ENCODE assay signal across 15 cellular contexts in genomic region chr16:89871895-89872294, GRCh38. TPM values are rescaled to one million over a fixed set of nuclear protein-coding genes. Genes with fewer than 3 reads are reported as not detected.
DNase-seq lines count a peak whose midpoint lies in the region; ATAC-seq, FAIRE-seq and TF ChIP-seq lines count a peak whose summit lies in the region.
"Had no signal": no experiment of that assay in that cellular context is flagged by ENCODE, and none has a peak within 500 bp of the region (broad histone marks: within the 10 kb centered on the region; RNA-seq: fewer than 3 reads in every experiment).

No MANE protein-coding gene starts in this region.

- no peak overlapping the region for H2BK120ac ChIP-seq in H9 (ENCODE audit: low read depth, low read length, poor library complexity, severe bottlenecking)

- H3K23ac ChIP-seq in H9 (ENCODE audit: insufficient read length, low read depth, low read length) = no peak overlapping the region

- no peak overlapping the region for H2AFZ ChIP-seq in H9 (ENCODE audit: low read length)

- POLR2A ChIA-PET in MCF 10A (lab: Yijun Ruan, JAX) = interaction anchor here (1.5 to 2.1 kb wide), 4 partner anchors 8 to 239 kb away, joined by 3 to 32 read pairs (median 9); no protein-coding TSS in a partner anchor
- POLR2A ChIA-PET in activated CD4-positive, alpha-beta memory T cell treated with anti-CD3 and anti-CD28 coated beads, Interleukin-2, amount 10 ng/mL, durations not matched to agents 7 days and 5 days (lab: Charles Lee) = interaction anchor here (1.2 to 3.1 kb wide), 9 partner anchors 10 to 152 kb away, joined by 3 to 117 read pairs (median 14); partner anchors contain the start of genes FANCA and MC1R

- H3K14ac ChIP-seq in H9 (ENCODE audit: insufficient read depth, low read length) = no peak overlapping the region

- no peak for ATAC-seq in activated T-helper 17 cell treated with anti-CD3 and anti-CD28 coated beads, Interleukin-2, amount 50 U/mL, for 72 hours (replicated peaks)
- ATAC-seq in aorta (ENCODE audit: low FRiP score) = no peak
- ATAC-seq: gastroesophageal sphincter had no signal

- peaks cover 5% of the 10 kb centered on the region for H3K4me1 Mint-ChIP-seq in MCF 10A (ENCODE audit: insufficient read depth, unreplicated experiment)
- no peaks in the 10 kb centered on the region for H3K4me1 Mint-ChIP-seq in activated T-helper 17 cell treated with anti-CD3 and anti-CD28 coated beads, Interleukin-2, amount 50 U/mL, for 72 hours
- H3K4me1 Mint-ChIP-seq in neural crest cell = peaks cover 22% of the 10 kb centered on the region
- H3K4me1 Mint-ChIP-seq in H9 = peaks cover 3 to 9% of the 10 kb centered on the region in 2 experiments; a peak in 2 of 4 replicates
- H3K4me1 Mint-ChIP-seq in activated CD4-positive, alpha-beta memory T cell treated with anti-CD3 and anti-CD28 coated beads, Interleukin-2, amount 10 ng/mL, durations not matched to agents 7 days and 5 days = peaks cover 17% of the 10 kb centered on the region

- no peaks in the 10 kb centered on the region for H4K20me1 ChIP-seq in H9 (ENCODE audit: control insufficient read depth, insufficient read depth, insufficient read length)

- H3K4me1 ChIP-seq in breast epithelium = peaks cover 0 to 3% of the 10 kb centered on the region in 2 donors
- no peaks in the 10 kb centered on the region for H3K4me1 ChIP-seq in H9 (ENCODE audit: insufficient read depth, low read length)
- H3K4me1 ChIP-seq in aorta (ENCODE audit: control insufficient read depth in 1 of 2, insufficient read depth in 2 of 2, low read length in 2 of 2) = no peaks in the 10 kb centered on the region

- H3K9me3 Mint-ChIP-seq in MCF 10A (ENCODE audit: unreplicated experiment) = no peaks in the 10 kb centered on the region
- H3K9me3 Mint-ChIP-seq in activated T-helper 17 cell treated with anti-CD3 and anti-CD28 coated beads, Interleukin-2, amount 50 U/mL, for 72 hours = no peaks in the 10 kb centered on the region
- H3K9me3 Mint-ChIP-seq in neural crest cell = no peaks in the 10 kb centered on the region
- peaks cover 15 to 22% of the 10 kb centered on the region in 2 experiments for H3K9me3 Mint-ChIP-seq in H9
- peaks cover 15% of the 10 kb centered on the region for H3K9me3 Mint-ChIP-seq in activated CD4-positive, alpha-beta memory T cell treated with anti-CD3 and anti-CD28 coated beads, Interleukin-2, amount 10 ng/mL, durations not matched to agents 7 days and 5 days

- no peak overlapping the region for H3T11ph ChIP-seq in H9 (ENCODE audit: low read length)

- DNase-seq in MCF 10A (ENCODE audit: unreplicated experiment) (no peak), breast epithelium (ENCODE audit: low spot score in 2 of 2) (no peak), H54 (ENCODE audit: insufficient read length, low spot score) (no peak), neural crest cell (ENCODE audit: low read depth, low spot score) (no peak), H9 (no peak), aorta (no peak)
- DNase-seq in activated CD4-positive, alpha-beta memory T cell treated with anti-CD3 and anti-CD28 coated beads, Interleukin-2, amount 10 ng/mL, durations not matched to agents 7 days and 5 days = no peak
- DNase-seq: AML-193, amniotic stem cell, DMS79, NCI-H1092 treated with DMSO at 0.1 percent for 48 hours, NCI-H446, nephron progenitor cell had no signal

- WGBS in H9 (ENCODE audit: extremely low coverage, insufficient read length, low lambda C conversion rate) = no CpG with 5 or more reads among the region's 9 CpGs
- WGBS in aorta, 2 donors = 85 to 92% methylated on average over 9 of the region's 9 CpGs

- H3K27me3 Mint-ChIP-seq in MCF 10A (ENCODE audit: insufficient read depth, unreplicated experiment) (no peaks in the 10 kb centered on the region), neural crest cell (ENCODE audit: low read depth) (no peaks in the 10 kb centered on the region), H9 (ENCODE audit: low read depth) (no peaks in the 10 kb centered on the region)
- H3K27me3 Mint-ChIP-seq in activated T-helper 17 cell treated with anti-CD3 and anti-CD28 coated beads, Interleukin-2, amount 50 U/mL, for 72 hours = no peaks in the 10 kb centered on the region
- no peaks in the 10 kb centered on the region for H3K27me3 Mint-ChIP-seq in activated CD4-positive, alpha-beta memory T cell treated with anti-CD3 and anti-CD28 coated beads, Interleukin-2, amount 10 ng/mL, durations not matched to agents 7 days and 5 days

- H2AK5ac ChIP-seq in H9 (ENCODE audit: insufficient read length, low read length) = no peak overlapping the region

- no peak overlapping the region for H3K9ac ChIP-seq in H9 (ENCODE audit: extremely low read depth, insufficient read length, low read length)

- BruUV-seq in MCF 10A (replicated peaks; lab: Mats Ljungman, UMichigan) = no TSS peak

- H3K4me2 ChIP-seq in H9 (ENCODE audit: insufficient read depth, insufficient read length, low read length) = no peak overlapping the region

- CTCF ChIA-PET in MCF 10A (lab: Yijun Ruan, JAX) = interaction anchor here (4.5 kb wide), 1 partner anchor 11 kb away, joined by 24 read pairs; no protein-coding TSS in a partner anchor
- CTCF ChIA-PET in activated CD4-positive, alpha-beta memory T cell treated with anti-CD3 and anti-CD28 coated beads, Interleukin-2, amount 10 ng/mL, durations not matched to agents 7 days and 5 days (lab: Charles Lee) = interaction anchor here (2.4 to 5.2 kb wide), 2 partner anchors 8 to 12 kb away, joined by 19 to 38 read pairs; no protein-coding TSS in a partner anchor

- H4K91ac ChIP-seq in H9 (ENCODE audit: insufficient read length, low read depth, low read length) = no peak overlapping the region

- TF ChIP-seq CTCF in MCF 10A (IDR thresholded peaks at IDR 0.05; ENCODE audit: unreplicated experiment) (no peak), breast epithelium (IDR thresholded peaks at IDR 0.05) (no peak), neural crest cell (conservative IDR thresholded peaks at IDR 0.05) (no peak), H9 (conservative IDR thresholded peaks at IDR 0.05) (no peak)

- H2BK20ac ChIP-seq in H9 (ENCODE audit: low read depth, low read length, poor library complexity, severe bottlenecking) = no peak overlapping the region

- H3K18ac ChIP-seq in H9 (ENCODE audit: insufficient read length, low read depth, low read length) = no peak overlapping the region

- peaks cover 30% of the 10 kb centered on the region for H3K36me3 Mint-ChIP-seq in MCF 10A (ENCODE audit: insufficient read depth, unreplicated experiment)
- peaks cover 21% of the 10 kb centered on the region for H3K36me3 Mint-ChIP-seq in activated T-helper 17 cell treated with anti-CD3 and anti-CD28 coated beads, Interleukin-2, amount 50 U/mL, for 72 hours (ENCODE audit: low read depth)
- H3K36me3 Mint-ChIP-seq in neural crest cell (ENCODE audit: low read depth) = peaks cover 9% of the 10 kb centered on the region
- H3K36me3 Mint-ChIP-seq in H9 (ENCODE audit: insufficient read depth in 1 of 3, low read depth in 3 of 3) = peaks cover 24 to 29% (median 25%) of the 10 kb centered on the region in 3 experiments
- H3K36me3 Mint-ChIP-seq in activated CD4-positive, alpha-beta memory T cell treated with anti-CD3 and anti-CD28 coated beads, Interleukin-2, amount 10 ng/mL, durations not matched to agents 7 days and 5 days (ENCODE audit: low read depth) = peaks cover 32% of the 10 kb centered on the region

- no peak overlapping the region for H3K4ac ChIP-seq in H9 (ENCODE audit: low read depth, low read length)

- H3K36me3 ChIP-seq in breast epithelium = no peaks in the 10 kb centered on the region
- H3K36me3 ChIP-seq in aorta (ENCODE audit: control insufficient read depth in 1 of 2, insufficient read depth in 2 of 2, low read length in 1 of 2) = no peaks in the 10 kb centered on the region

- H3K79me2 ChIP-seq in H9 (ENCODE audit: insufficient read depth, low read length) = peaks cover 2% of the 10 kb centered on the region; the same call in 1 of the 2 replicates

- peaks cover 7 to 9% of the 10 kb centered on the region in 2 donors for H3K9me3 ChIP-seq in breast epithelium
- peaks cover 5% of the 10 kb centered on the region for H3K9me3 ChIP-seq in H9 (ENCODE audit: control insufficient read depth, low read depth, low read length)
- H3K9me3 ChIP-seq in aorta (ENCODE audit: control insufficient read depth, low read length) = peaks cover 2% of the 10 kb centered on the region

- no peaks in the 10 kb centered on the region for H3K79me1 ChIP-seq in H9 (ENCODE audit: insufficient read depth, low read depth, low read length, poor library complexity, severe bottlenecking)

- intact Hi-C loops in MCF 10A (cut with micrococcal nuclease) (no loop called here), breast epithelium (cut with DNase I; ENCODE audit: low total_unique reads) (no loop called here), aorta (cut with DNase I) (loop anchor here (5.0 to 10.0 kb wide), 4 partner anchors 45 to 170 kb away; partner anchors contain the start of genes DBNDD1 (in 1 of the 2), SPATA2L (in 1 of the 2) and SPIRE2 (in 1 of the 2))

- H4K8ac ChIP-seq in H9 (replicated peaks; ENCODE audit: insufficient read length, low read depth, low read length) = no peak overlapping the region

- no peak overlapping the region for H3K27ac ChIP-seq in breast epithelium
- H3K27ac ChIP-seq in H9 (ENCODE audit: insufficient read length, low read depth, low read length) = no peak overlapping the region
- no peak overlapping the region for H3K27ac ChIP-seq in aorta (ENCODE audit: low read depth in 1 of 2, low read length in 2 of 2)

- H3K27ac Mint-ChIP-seq in MCF 10A (ENCODE audit: low read depth, unreplicated experiment) (no peak overlapping the region), neural crest cell (ENCODE audit: unreplicated experiment) (no peak overlapping the region), H9 (no peak overlapping the region)
- peak overlapping the region; percentile 93 for H3K27ac Mint-ChIP-seq in activated T-helper 17 cell treated with anti-CD3 and anti-CD28 coated beads, Interleukin-2, amount 50 U/mL, for 72 hours
- no peak overlapping the region for H3K27ac Mint-ChIP-seq in activated CD4-positive, alpha-beta memory T cell treated with anti-CD3 and anti-CD28 coated beads, Interleukin-2, amount 10 ng/mL, durations not matched to agents 7 days and 5 days
- H3K27ac Mint-ChIP-seq: nephron progenitor cell had no signal

- no peak overlapping the region for H3K56ac ChIP-seq in H9 (ENCODE audit: insufficient read length, low read depth, low read length)

- H4K5ac ChIP-seq in H9 (ENCODE audit: insufficient read length, low read depth, low read length) = no peak overlapping the region

- H3K4me3 ChIP-seq in breast epithelium = no peak overlapping the region
- no peak overlapping the region for H3K4me3 ChIP-seq in aorta (ENCODE audit: low read length in 2 of 2)

- no peaks in the 10 kb centered on the region for H3K27me3 ChIP-seq in breast epithelium
- H3K27me3 ChIP-seq in H9 (ENCODE audit: insufficient read depth, low read length) = no peaks in the 10 kb centered on the region
- no peaks in the 10 kb centered on the region for H3K27me3 ChIP-seq in aorta (ENCODE audit: control insufficient read depth in 1 of 2, insufficient read depth in 2 of 2, low read length in 1 of 2)
- H3K27me3 ChIP-seq: gastroesophageal sphincter had no signal

- TF ChIP-seq POLR2A in breast epithelium (IDR thresholded peaks at IDR 0.05) (no peak), H54 (IDR thresholded peaks at IDR 0.05; ENCODE audit: low read depth, low read length) (0 out of 2 replicates have a peak, but pooled peaks have one; percentile 10)

- H3K4me3 Mint-ChIP-seq in MCF 10A (ENCODE audit: unreplicated experiment) = peak overlapping the region; percentile 89
- H3K4me3 Mint-ChIP-seq in activated T-helper 17 cell treated with anti-CD3 and anti-CD28 coated beads, Interleukin-2, amount 50 U/mL, for 72 hours = peak overlapping the region; percentile 88
- H3K4me3 Mint-ChIP-seq in neural crest cell = peak overlapping the region; percentile 92
- peak overlapping the region in 1 of 2 experiments; percentile 56; a peak in 2 of 5 replicates for H3K4me3 Mint-ChIP-seq in H9
- H3K4me3 Mint-ChIP-seq in activated CD4-positive, alpha-beta memory T cell treated with anti-CD3 and anti-CD28 coated beads, Interleukin-2, amount 10 ng/mL, durations not matched to agents 7 days and 5 days = no peak overlapping the region

- no peak overlapping the region for H2BK12ac ChIP-seq in H9 (ENCODE audit: insufficient read length, low read depth, low read length)

- H3K23me2 ChIP-seq in H9 (ENCODE audit: insufficient read length, low read depth, low read length, poor library complexity, severe bottlenecking) = peaks cover 5% of the 10 kb centered on the region

- H2BK15ac ChIP-seq in H9 (ENCODE audit: low read depth, low read length) = no peak overlapping the region

- no peak overlapping the region for H2BK5ac ChIP-seq in H9 (ENCODE audit: insufficient read length, low read length)

- no peak for FAIRE-seq in H54 (lab: Jason Lieb, UNC)

RNA-seq across cellular contexts. Expression of gene TCF25, which starts 1.5 kb away (rescaled TPM):
- total RNA-seq in MCF 10A (2022) (200 and 239 TPM in 2 replicates), breast epithelium (100 to 1,000 TPM; 169 to 243 (median 176) TPM), neural crest cell (198 and 209 TPM in 2 replicates), H9 (2021) (109 and 124 TPM in 2 replicates), aorta (100 to 1,000 TPM; 207 to 224 TPM)
- 100 to 1,000 TPM; 181 to 195 TPM for total RNA-seq in activated T-helper 17 cell treated with anti-CD3 and anti-CD28 coated beads, Interleukin-2, amount 50 U/mL, for 72 hours
- 100 to 1,000 TPM; 167 to 192 TPM for total RNA-seq in activated CD4-positive, alpha-beta memory T cell treated with anti-CD3 and anti-CD28 coated beads, Interleukin-2, amount 10 ng/mL, durations not matched to agents 7 days and 5 days
- 100 to 1,000 TPM in 1 of 2 donors, 10 to 100 TPM in 1; 47.6 to 273 TPM for polyA plus RNA-seq in aorta

RNA-seq across cellular contexts. Expression of gene SPIRE2, which starts 43.6 kb away (rescaled TPM):
- total RNA-seq in MCF 10A (2022) (3.8 and 4.8 TPM in 2 replicates), breast epithelium (10 to 100 TPM in 1 of 3 donors, 1 to 10 TPM in 2; 1.3 to 11.1 (median 7.8) TPM), neural crest cell (18.0 and 19.3 TPM in 2 replicates), H9 (2021) (6.7 and 6.9 TPM in 2 replicates), aorta (1 to 10 TPM in 1 of 2 donors, under 1 TPM in 1; 0.62 to 2.2 TPM)
- total RNA-seq in activated T-helper 17 cell treated with anti-CD3 and anti-CD28 coated beads, Interleukin-2, amount 50 U/mL, for 72 hours = 1 to 10 TPM; 4.3 to 4.8 TPM
- 1 to 10 TPM; 1.6 to 1.8 TPM for total RNA-seq in activated CD4-positive, alpha-beta memory T cell treated with anti-CD3 and anti-CD28 coated beads, Interleukin-2, amount 10 ng/mL, durations not matched to agents 7 days and 5 days
- polyA plus RNA-seq in aorta = 1 to 10 TPM; 1.4 to 2.3 TPM

RNA-seq across cellular contexts. Expression of gene MC1R, which starts 46.8 kb away (rescaled TPM):
- total RNA-seq in MCF 10A (2022) = 12.0 and 13.1 TPM in 2 replicates
- 1 to 10 TPM; 3.7 to 7.2 (median 3.8) TPM for total RNA-seq in breast epithelium
- 1 to 10 TPM; 7.5 to 7.6 TPM for total RNA-seq in activated T-helper 17 cell treated with anti-CD3 and anti-CD28 coated beads, Interleukin-2, amount 50 U/mL, for 72 hours
- 7.7 and 8.3 TPM in 2 replicates for total RNA-seq in neural crest cell
- total RNA-seq in H9 (2021) = 4.7 TPM in 2 replicates
- total RNA-seq in activated CD4-positive, alpha-beta memory T cell treated with anti-CD3 and anti-CD28 coated beads, Interleukin-2, amount 10 ng/mL, durations not matched to agents 7 days and 5 days = 1 to 10 TPM; 3.6 to 4.1 TPM
- 10 to 100 TPM in 1 of 2 donors, 1 to 10 TPM in 1; 4.8 to 10.2 TPM for total RNA-seq in aorta
- polyA plus RNA-seq in aorta = 10 to 100 TPM in 1 of 2 donors, 1 to 10 TPM in 1; 1.5 to 12.1 TPM

RNA-seq across cellular contexts. Expression of gene TUBB3, which starts 51.2 kb away (rescaled TPM):
- 20.2 and 23.0 TPM in 2 replicates for total RNA-seq in MCF 10A (2022)
- total RNA-seq in breast epithelium = 1 to 10 TPM; 1.6 to 2.9 (median 1.8) TPM
- total RNA-seq in activated T-helper 17 cell treated with anti-CD3 and anti-CD28 coated beads, Interleukin-2, amount 50 U/mL, for 72 hours = 1 to 10 TPM in 1 of 2 donors, under 1 TPM in 1; 0.74 to 9.7 TPM
- 518 and 541 TPM in 2 replicates for total RNA-seq in neural crest cell
- total RNA-seq in H9 (2021) = 164 and 176 TPM in 2 replicates
- total RNA-seq in activated CD4-positive, alpha-beta memory T cell treated with anti-CD3 and anti-CD28 coated beads, Interleukin-2, amount 10 ng/mL, durations not matched to agents 7 days and 5 days = 1 to 10 TPM; 3.6 to 4.0 TPM
- total RNA-seq in aorta = 10 to 100 TPM in 1 of 2 donors, 1 to 10 TPM in 1; 5.6 to 12.5 TPM
- 1 to 10 TPM in 1 of 2 donors, under 1 TPM in 1; 0.38 to 2.4 TPM for polyA plus RNA-seq in aorta

RNA-seq across cellular contexts. Expression of gene FANCA, which starts 55.4 kb away (rescaled TPM):
- total RNA-seq in MCF 10A (2022) = 18.5 and 30.6 TPM in 2 replicates
- 1 to 10 TPM in 2 of 3 donors, under 1 TPM in 1; 0.64 to 4.0 (median 3.9) TPM for total RNA-seq in breast epithelium
- total RNA-seq in activated T-helper 17 cell treated with anti-CD3 and anti-CD28 coated beads, Interleukin-2, amount 50 U/mL, for 72 hours = 100 to 1,000 TPM; 115 to 131 TPM
- 118 and 129 TPM in 2 replicates for total RNA-seq in neural crest cell
- total RNA-seq in H9 (2021) = 84.3 and 106 TPM in 2 replicates
- 10 to 100 TPM; 82.9 to 94.6 TPM for total RNA-seq in activated CD4-positive, alpha-beta memory T cell treated with anti-CD3 and anti-CD28 coated beads, Interleukin-2, amount 10 ng/mL, durations not matched to agents 7 days and 5 days
- 1 to 10 TPM; 3.9 to 6.9 TPM for total RNA-seq in aorta
- 1 to 10 TPM; 2.0 to 3.5 TPM for polyA plus RNA-seq in aorta

Comparison
In these comparisons a context has a peak if more than half of its experiments do, and no peak if none do; other contexts are left out.
1. intact Hi-C loops: an anchor here in aorta (5.0 to 10.0 kb wide); none called in MCF 10A and breast epithelium.